8 cellular contexts compared by ENCODE assay signal in genomic region chr12:110280784-110281548, GRCh38. TPM values are rescaled to one million over a fixed set of nuclear protein-coding genes. Genes with fewer than 3 reads are reported as not detected.
DNase-seq lines count a peak whose midpoint lies in the region; ATAC-seq, FAIRE-seq and TF ChIP-seq lines count a peak whose summit lies in the region.

TSS of gene ATP2A2 (plus strand) at chr12:110281247. CDS start at chr12:110281790, 543 bp downstream.

- ATAC-seq in HG02642 (IDR thresholded peaks at IDR 0.05; ENCODE audit: poor library complexity, unreplicated experiment), result peak; percentile 82
- ATAC-seq in Right ventricle myocardium inferior, result peak; percentile 93
- ATAC-seq in pancreas, result peak; percentile 89 to 94 (median 92)

- H3K4me1 ChIP-seq in pancreas, result peaks cover 21 to 32% (median 23%) of the 10 kb centered on the region in 3 donors
- peaks cover 14% of the 10 kb centered on the region for H3K4me1 ChIP-seq in thymus (ENCODE audit: control insufficient read depth, insufficient read depth, low read length)

- H3K27me3 Mint-ChIP-seq in activated naive CD8-positive, alpha-beta T cell treated with anti-CD3 and anti-CD28 coated beads for 36 hours, result peaks cover 3% of the 10 kb centered on the region

- FAIRE-seq in pancreas (lab: Jason Lieb, UNC), result no peak

- peak within 1 kb of the TSS; percentile 88 for H3K9ac ChIP-seq in SU-DHL-6 (ENCODE audit: low read length)

- peak within 1 kb of the TSS; percentile 96 for H3K4me3 Mint-ChIP-seq in activated naive CD8-positive, alpha-beta T cell treated with anti-CD3 and anti-CD28 coated beads for 36 hours

- peak within 1 kb of the TSS; percentile 80 for H2AFZ ChIP-seq in SU-DHL-6 (ENCODE audit: low read depth, low read length, severe bottlenecking)

- peaks cover 37% of the 10 kb centered on the region for H3K4me1 Mint-ChIP-seq in activated naive CD8-positive, alpha-beta T cell treated with anti-CD3 and anti-CD28 coated beads for 36 hours

- H3K9me3 ChIP-seq in SU-DHL-6 (ENCODE audit: insufficient read depth, low read length), result no peaks in the 10 kb centered on the region
- H3K9me3 ChIP-seq in pancreas, result no peaks in the 10 kb centered on the region
- no peaks in the 10 kb centered on the region for H3K9me3 ChIP-seq in thymus (ENCODE audit: control insufficient read depth)

- H3K36me3 ChIP-seq in SU-DHL-6 (ENCODE audit: low read length), result peaks cover 31% of the 10 kb centered on the region
- H3K36me3 ChIP-seq in pancreas, result no peaks in the 10 kb centered on the region
- H3K36me3 ChIP-seq in thymus (ENCODE audit: control insufficient read depth, insufficient read depth), result no peaks in the 10 kb centered on the region

- peak within 1 kb of the TSS; percentile 96 for H3K4me3 ChIP-seq in GM12865 (ENCODE audit: low read depth, low read length)
- H3K4me3 ChIP-seq in SU-DHL-6 (ENCODE audit: insufficient read depth, low read length, poor library complexity, severe bottlenecking), result peak within 1 kb of the TSS; percentile 78
- peak within 1 kb of the TSS; percentile 66 to 88 (median 82) for H3K4me3 ChIP-seq in pancreas
- H3K4me3 ChIP-seq in thymus (ENCODE audit: low read length), result peak within 1 kb of the TSS; percentile 90

- intact Hi-C loops in Right ventricle myocardium inferior (cut with DNase I), result loop anchor here (2.0 to 10.0 kb wide), 2 partner anchors 28 to 176 kb away; no protein-coding TSS in a partner anchor
- intact Hi-C loops in pancreas (cut with DNase I), result no loop called here

- H3K9me2 ChIP-seq in SU-DHL-6 (replicated peaks; ENCODE audit: insufficient read depth, low read length), result no peaks in the 10 kb centered on the region

- H3K4me2 ChIP-seq in SU-DHL-6 (ENCODE audit: low read depth, low read length, poor library complexity, severe bottlenecking), result peak within 1 kb of the TSS; percentile 95

- peaks cover 14% of the 10 kb centered on the region for H3F3A ChIP-seq in SU-DHL-6 (ENCODE audit: insufficient read depth)

- WGBS in pancreas, 2 donors, result 0 to 1% methylated on average over 44 to 108 of the region's 108 CpGs
- under 1% methylated on average over 108 of the region's 108 CpGs for WGBS in thymus

- peaks cover 36% of the 10 kb centered on the region for H4K20me1 ChIP-seq in SU-DHL-6 (ENCODE audit: low read depth, low read length)

- H3K27me3 ChIP-seq in SU-DHL-6 (ENCODE audit: low read length), result no peaks in the 10 kb centered on the region
- no peaks in the 10 kb centered on the region for H3K27me3 ChIP-seq in pancreas
- no peaks in the 10 kb centered on the region for H3K27me3 ChIP-seq in thymus (ENCODE audit: control insufficient read depth, insufficient read depth)

- H3K79me2 ChIP-seq in SU-DHL-6 (ENCODE audit: insufficient read depth, low read length), result peaks cover 45% of the 10 kb centered on the region

- H3K27ac Mint-ChIP-seq in activated naive CD8-positive, alpha-beta T cell treated with anti-CD3 and anti-CD28 coated beads for 36 hours, result peak within 1 kb of the TSS; percentile 95

- peaks cover 34% of the 10 kb centered on the region for H3K36me3 Mint-ChIP-seq in activated naive CD8-positive, alpha-beta T cell treated with anti-CD3 and anti-CD28 coated beads for 36 hours

- no peaks in the 10 kb centered on the region for H3K9me3 Mint-ChIP-seq in activated naive CD8-positive, alpha-beta T cell treated with anti-CD3 and anti-CD28 coated beads for 36 hours

- H3K27ac ChIP-seq in SU-DHL-6 (ENCODE audit: low read depth, low read length), result peak within 1 kb of the TSS; percentile 74
- H3K27ac ChIP-seq in pancreas, result peak within 1 kb of the TSS; percentile 92 to 94 (median 94)
- peak within 1 kb of the TSS; percentile 91 for H3K27ac ChIP-seq in thymus (ENCODE audit: low read depth)

- peak; percentile 95 for DNase-seq in GM12865 (ENCODE audit: low read depth)
- peak; percentile 85 for DNase-seq in NCI-H128 (lab: John Stamatoyannopoulos, UW; ENCODE audit: unreplicated experiment)
- peak; percentile 92 for DNase-seq in activated naive CD8-positive, alpha-beta T cell treated with anti-CD3 and anti-CD28 coated beads for 36 hours
- peak; percentile 96 for DNase-seq in Right ventricle myocardium inferior (ENCODE audit: missing footprints)
- DNase-seq in pancreas, result peak; percentile 86 to 96 (median 92)

- TF ChIP-seq CTCF in GM12865 (IDR thresholded peaks at IDR 0.05; ENCODE audit: insufficient read depth, low read depth, low read length, missing control alignments) (no peak), SU-DHL-6 (IDR thresholded peaks at IDR 0.05; ENCODE audit: insufficient read depth, low read length, poor library complexity, severe bottlenecking) (no peak), pancreas (IDR thresholded peaks at IDR 0.05) (no peak)

RNA-seq across cellular contexts. Expression of gene ATP2A2, which starts in this region (rescaled TPM):
- total RNA-seq in activated naive CD8-positive, alpha-beta T cell treated with anti-CD3 and anti-CD28 coated beads for 36 hours, result 100 to 1,000 TPM; 148 to 151 TPM
- total RNA-seq in Right ventricle myocardium inferior, result 3,009 TPM
- 10 to 100 TPM; 35.0 to 79.7 (median 60.3) TPM for total RNA-seq in pancreas
- 10 to 100 TPM; 16.3 to 36.7 TPM for polyA plus RNA-seq in pancreas
- 37.6 TPM for polyA plus RNA-seq in thymus

Comparison
In these comparisons a context has a peak if more than half of its experiments do, and no peak if none do; other contexts are left out.
1. Peak in every context shown above with its lines: DNase-seq, ATAC-seq, H3K4me3 ChIP-seq and H3K27ac ChIP-seq.
2. RNA of gene ATP2A2 (total RNA-seq): 3,009 TPM in Right ventricle myocardium inferior (single experiment); 148 to 151 TPM in activated naive CD8-positive, alpha-beta T cell treated with anti-CD3 and anti-CD28 coated beads for 36 hours and 35.0 to 79.7 TPM in pancreas; every median in the first group is over 10 times any median in the second.